In the genomic region with DNA sequence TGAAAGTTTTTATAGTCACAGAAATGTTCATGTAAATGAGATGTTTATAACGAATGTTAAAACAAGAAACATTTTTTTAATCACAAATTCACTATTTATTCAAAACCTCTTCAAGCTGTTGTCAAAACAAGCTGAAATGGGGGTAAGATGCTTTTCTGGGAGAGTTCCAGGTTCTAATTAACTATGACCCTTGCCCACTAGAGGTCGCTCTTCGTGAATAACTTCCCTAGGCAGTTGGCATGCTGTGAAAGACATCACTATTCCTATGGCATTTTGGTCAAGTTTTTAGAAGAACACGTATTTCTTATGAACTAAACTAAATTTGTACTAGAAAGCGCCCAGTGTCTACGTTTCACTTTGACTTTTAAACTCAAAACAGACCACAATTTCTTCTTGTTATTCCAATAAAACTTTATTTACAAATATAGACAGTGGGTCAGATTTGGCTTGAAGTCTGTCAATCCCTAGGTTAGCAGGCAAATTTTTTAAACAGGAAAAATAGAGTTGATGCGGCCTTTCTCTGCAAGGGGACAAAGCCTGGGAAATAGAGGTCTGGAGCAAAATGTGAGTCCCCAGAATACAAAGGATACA, we compare ENCODE assay signal across 8 cellular contexts.
A peak's percentile ranks its signal among the peaks of the same experiment; 100 is the strongest.
DNase-seq lines count a peak whose midpoint lies in the region; ATAC-seq and TF ChIP-seq lines count a peak whose summit lies in the region.

No MANE protein-coding gene starts in this region.

- intact Hi-C loops in activated CD8-positive, alpha-beta T cell treated with anti-CD3 and anti-CD28 coated beads for 36 hours (cut with micrococcal nuclease): loop anchor here (2.0 to 10.0 kb wide), 4 partner anchors 67 to 489 kb away; no protein-coding TSS in a partner anchor
- intact Hi-C loops in prostate gland (cut with DNase I): loop anchor here (5.0 kb wide), 1 partner anchor 167 kb away; no protein-coding TSS in a partner anchor

- POLR2A ChIA-PET in BJ (lab: Charles Lee): no interaction called here
- POLR2A ChIA-PET in activated CD8-positive, alpha-beta T cell treated with anti-CD3 and anti-CD28 coated beads for 36 hours (lab: Charles Lee): no interaction called here

- no peak overlapping the region for H3K27ac ChIP-seq in prostate gland

- 62% methylated on average over 7 of the region's 7 CpGs for WGBS in prostate gland

- DNase-seq in BJ (ENCODE audit: low read depth) (no peak), GM19240 (ENCODE audit: insufficient read length, low spot score) (peak; percentile 48), NCI-H69 (lab: John Stamatoyannopoulos, UW) (peak; percentile 68), fibroblast of mammary gland (ENCODE audit: low read depth) (peak; percentile 76), prostate gland (ENCODE audit: low spot score) (peak; percentile 38)
- peak; percentile 73 for DNase-seq in activated CD8-positive, alpha-beta T cell treated with anti-CD3 and anti-CD28 coated beads for 36 hours

- H3K27ac Mint-ChIP-seq in activated CD8-positive, alpha-beta T cell treated with anti-CD3 and anti-CD28 coated beads for 36 hours: no peak overlapping the region

- no peak overlapping the region for H3K4me3 Mint-ChIP-seq in activated CD8-positive, alpha-beta T cell treated with anti-CD3 and anti-CD28 coated beads for 36 hours

- H3K4me1 ChIP-seq in prostate gland (replicated peaks): no peaks in the 10 kb centered on the region

- no peak for ATAC-seq in activated CD8-positive, alpha-beta T cell treated with anti-CD3 and anti-CD28 coated beads for 36 hours
- no peak for ATAC-seq in HG03565 (IDR thresholded peaks at IDR 0.05; ENCODE audit: unreplicated experiment)
- ATAC-seq in GM18502 (IDR thresholded peaks at IDR 0.05; ENCODE audit: poor library complexity, unreplicated experiment): no peak

- H3K36me3 ChIP-seq in BJ (ENCODE audit: control insufficient read depth, insufficient read depth, low read length): no peaks in the 10 kb centered on the region
- H3K36me3 ChIP-seq in prostate gland: no peaks in the 10 kb centered on the region

- TF ChIP-seq POLR2A in prostate gland (IDR thresholded peaks at IDR 0.05): no peak

- peaks cover 9% of the 10 kb centered on the region for H3K9me3 Mint-ChIP-seq in activated CD8-positive, alpha-beta T cell treated with anti-CD3 and anti-CD28 coated beads for 36 hours

- H3K27me3 Mint-ChIP-seq in activated CD8-positive, alpha-beta T cell treated with anti-CD3 and anti-CD28 coated beads for 36 hours: peaks cover 8% of the 10 kb centered on the region

- CTCF ChIA-PET in BJ (lab: Yijun Ruan, JAX): interaction anchor here (0.7 to 1.1 kb wide), 8 partner anchors 10 to 157 kb away, joined by 3 to 6 read pairs (median 3); no protein-coding TSS in a partner anchor
- CTCF ChIA-PET in activated CD8-positive, alpha-beta T cell treated with anti-CD3 and anti-CD28 coated beads for 36 hours (lab: Charles Lee): interaction anchor here (0.6 to 3.4 kb wide), 39 partner anchors 8 to 235 kb away, joined by 3 to 35 read pairs (median 5); partner anchors contain the start of gene CMTM7

- TF ChIP-seq CTCF in BJ (IDR thresholded peaks at IDR 0.05; ENCODE audit: insufficient read depth, low read depth, low read length) (peak; percentile 61), fibroblast of mammary gland (conservative IDR thresholded peaks at IDR 0.05; ENCODE audit: control insufficient read depth, insufficient read depth, low read depth, low read length) (peak; percentile 63), prostate gland (IDR thresholded peaks at IDR 0.05) (peak; percentile 23 to 49 (median 38))
- peak; percentile 80 for TF ChIP-seq CTCF in activated CD8-positive, alpha-beta T cell treated with anti-CD3 and anti-CD28 coated beads for 36 hours (IDR thresholded peaks at IDR 0.05)

- H3K27me3 ChIP-seq in BJ (ENCODE audit: control insufficient read depth, insufficient read depth, low read length) (no peaks in the 10 kb centered on the region; the same call in 1 of the 2 replicates), prostate gland (replicated peaks; ENCODE audit: insufficient read depth) (no peaks in the 10 kb centered on the region)

- H3K4me1 Mint-ChIP-seq in activated CD8-positive, alpha-beta T cell treated with anti-CD3 and anti-CD28 coated beads for 36 hours (ENCODE audit: low read depth): peaks cover 7% of the 10 kb centered on the region

- no peaks in the 10 kb centered on the region for H3K9me3 ChIP-seq in prostate gland

- H3K36me3 Mint-ChIP-seq in activated CD8-positive, alpha-beta T cell treated with anti-CD3 and anti-CD28 coated beads for 36 hours (ENCODE audit: low read depth): peaks cover 13% of the 10 kb centered on the region

- H3K4me3 ChIP-seq in BJ (ENCODE audit: low read depth, low read length) (no peak overlapping the region), fibroblast of mammary gland (ENCODE audit: control insufficient read depth, low read depth, low read length) (no peak overlapping the region), prostate gland (no peak overlapping the region)
